10 cellular contexts compared by ENCODE assay signal in the genomic region with DNA sequence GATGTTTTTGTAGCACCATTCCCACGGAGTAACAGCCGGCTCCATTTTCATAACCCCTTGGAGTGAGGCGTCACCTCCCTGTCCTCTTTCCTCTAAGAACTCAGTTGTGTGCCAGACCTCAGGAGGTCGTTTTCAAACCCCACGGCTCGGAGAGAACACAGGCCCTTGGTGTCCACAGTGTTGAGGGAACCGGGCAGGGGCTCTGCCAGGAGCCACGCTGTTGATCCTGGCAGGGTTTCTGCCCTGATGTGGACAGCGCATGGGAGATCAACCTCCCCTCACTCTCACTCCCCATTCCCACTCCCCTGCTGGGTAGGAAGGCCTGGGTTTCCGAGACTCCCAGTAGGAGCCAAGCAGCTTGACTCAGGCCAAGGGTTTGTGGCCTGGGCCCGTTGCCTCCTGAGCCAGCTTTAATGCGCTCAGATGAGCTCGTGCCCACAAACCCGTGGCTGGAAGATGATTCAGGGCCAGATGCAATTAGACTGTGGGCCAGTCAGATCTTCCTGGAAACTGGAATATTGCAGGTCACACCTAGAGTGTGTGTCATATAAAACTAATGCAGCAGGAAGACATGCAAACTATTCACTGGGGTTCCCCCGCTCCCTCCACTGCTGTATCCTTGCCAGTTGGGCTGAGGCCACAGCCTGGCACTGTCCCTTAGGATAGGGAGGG.
DNase-seq lines count a peak whose midpoint lies in the region; ATAC-seq and TF ChIP-seq lines count a peak whose summit lies in the region.
"Had no signal": no experiment of that assay in that cellular context is flagged by ENCODE, and none has a peak within 500 bp of the region (broad histone marks: within the 10 kb centered on the region; RNA-seq: fewer than 3 reads in every experiment).

No MANE protein-coding gene starts in this region.

- peak; percentile 84 for DNase-seq in HS-5 (ENCODE audit: low read depth)
- DNase-seq in brain microvascular endothelial cell: peak; percentile 51
- DNase-seq in right cardiac atrium: peak; percentile 27 to 74 (median 64)
- DNase-seq in thoracic aorta (ENCODE audit: low spot score): no peak
- DNase-seq in stimulated activated CD4-positive, alpha-beta T cell treated with anti-CD3 and anti-CD28 coated beads, Interleukin-1b, Interleukin-23, amount 100 ng/mL, for 48 hours: no peak
- no peak for DNase-seq in globus pallidus (ENCODE audit: low spot score)
- DNase-seq: DMS79 treated with DMSO at 0.1 percent for 48 hours, NCI-H1417 treated with DMSO at 0.1 percent for 48 hours, uterus had no signal

- intact Hi-C loops in right cardiac atrium (cut with DNase I): loop anchor here in 1 of 4 donors (5.0 to 10.0 kb wide), 2 partner anchors 280 to 628 kb away; no protein-coding TSS in a partner anchor

- H3K9me3 ChIP-seq in right cardiac atrium (ENCODE audit: control insufficient read depth, low read length) (no peaks in the 10 kb centered on the region), thoracic aorta (no peaks in the 10 kb centered on the region)
- H3K9me3 ChIP-seq: uterus had no signal

- H3K4me3 ChIP-seq in brain microvascular endothelial cell (ENCODE audit: low read depth, low read length) (no peak overlapping the region), right cardiac atrium (ENCODE audit: low read length) (no peak overlapping the region), thoracic aorta (no peak overlapping the region)
- H3K4me3 ChIP-seq: uterus had no signal

- H3K4me1 ChIP-seq in right cardiac atrium (ENCODE audit: control insufficient read depth, insufficient read depth, low read length): no peaks in the 10 kb centered on the region
- H3K4me1 ChIP-seq in thoracic aorta (ENCODE audit: control insufficient read depth in 1 of 2, low read depth in 2 of 2): peaks cover 0 to 15% of the 10 kb centered on the region in 2 donors
- H3K4me1 ChIP-seq: uterus had no signal

- H3K27ac ChIP-seq in brain microvascular endothelial cell: no peak overlapping the region
- peak overlapping the region; percentile 37 for H3K27ac ChIP-seq in right cardiac atrium (ENCODE audit: low read length)
- H3K27ac ChIP-seq in thoracic aorta: peak overlapping the region in 1 of 2 donors; percentile 5
- H3K27ac ChIP-seq: uterus had no signal

- TF ChIP-seq CTCF in brain microvascular endothelial cell (IDR thresholded peaks at IDR 0.05; ENCODE audit: low read depth, low read length, missing control alignments) (no peak), thoracic aorta (IDR thresholded peaks at IDR 0.05) (no peak)

- 43% methylated on average over 15 of the region's 15 CpGs for WGBS in right cardiac atrium

- H3K36me3 ChIP-seq in brain microvascular endothelial cell (replicated peaks): no peaks in the 10 kb centered on the region
- H3K36me3 ChIP-seq in thoracic aorta: no peaks in the 10 kb centered on the region
- H3K36me3 ChIP-seq: uterus had no signal

- in situ Hi-C loops in brain microvascular endothelial cell (cut with HindIII; ENCODE audit: low pct_ligation_motif_present, low sequenced_read_pairs): loop anchor here (25.0 kb wide), 1 partner anchor 620 kb away; no protein-coding TSS in a partner anchor

- peak; percentile 77 to 83 for ATAC-seq in right cardiac atrium
- peak; percentile 33 for ATAC-seq in thoracic aorta (ENCODE audit: insufficient number of reproducible peaks, low FRiP score, low read depth)
- ATAC-seq in HG03139 (IDR thresholded peaks at IDR 0.05; ENCODE audit: unreplicated experiment): no peak

- H3K27me3 ChIP-seq in brain microvascular endothelial cell (replicated peaks): no peaks in the 10 kb centered on the region
- H3K27me3 ChIP-seq in right cardiac atrium (ENCODE audit: control insufficient read depth, insufficient read depth): no peaks in the 10 kb centered on the region
- H3K27me3 ChIP-seq in thoracic aorta (replicated peaks; ENCODE audit: insufficient read depth): no peaks in the 10 kb centered on the region
- H3K27me3 ChIP-seq: uterus had no signal

Comparison
In these comparisons a context has a peak if more than half of its experiments do, and no peak if none do; other contexts are left out.
1. DNase-seq: peak in HS-5 (single experiment), brain microvascular endothelial cell (single experiment) and right cardiac atrium (3 of 3); none in thoracic aorta (single experiment), stimulated activated CD4-positive, alpha-beta T cell treated with anti-CD3 and anti-CD28 coated beads, Interleukin-1b, Interleukin-23, amount 100 ng/mL, for 48 hours (single experiment) and globus pallidus (single experiment).